In genomic region chr10:99435986-99436633, GRCh38 we compare ENCODE assay signal across 8 cellular contexts. TPM values are rescaled to one million over a fixed set of nuclear protein-coding genes. Genes with fewer than 3 reads are reported as not detected.
DNase-seq lines count a peak whose midpoint lies in the region; TF ChIP-seq lines count a peak whose summit lies in the region.

No MANE protein-coding gene starts in this region.

- no peak overlapping the region for H3K27ac Mint-ChIP-seq in activated naive CD4-positive, alpha-beta T cell treated with anti-CD3 and anti-CD28 coated beads, Interleukin-2, amount 10 ng/mL, durations not matched to agents 7 days and 5 days

- H3K4me1 Mint-ChIP-seq in activated naive CD4-positive, alpha-beta T cell treated with anti-CD3 and anti-CD28 coated beads, Interleukin-2, amount 10 ng/mL, durations not matched to agents 7 days and 5 days, result peaks cover 28% of the 10 kb centered on the region

- peak; percentile 63 for DNase-seq in M059J (ENCODE audit: low read depth)
- DNase-seq in SKM-1 treated with dmso at 0.1 percent for 144 hours (lab: John Stamatoyannopoulos, UW; ENCODE audit: unreplicated experiment), result peak; percentile 61
- peak; percentile 25 to 70 for DNase-seq in foreskin fibroblast
- DNase-seq in renal cortical epithelial cell (ENCODE audit: low read depth), result peak; percentile 57
- no peak for DNase-seq in activated naive CD4-positive, alpha-beta T cell treated with anti-CD3 and anti-CD28 coated beads, Interleukin-2, amount 10 ng/mL, durations not matched to agents 7 days and 5 days
- DNase-seq in COLO668 (lab: John Stamatoyannopoulos, UW; ENCODE audit: unreplicated experiment), result no peak

- H3K27me3 Mint-ChIP-seq in activated naive CD4-positive, alpha-beta T cell treated with anti-CD3 and anti-CD28 coated beads, Interleukin-2, amount 10 ng/mL, durations not matched to agents 7 days and 5 days, result no peaks in the 10 kb centered on the region

- CTCF ChIA-PET in activated naive CD4-positive, alpha-beta T cell treated with anti-CD3 and anti-CD28 coated beads, Interleukin-2, amount 10 ng/mL, durations not matched to agents 7 days and 5 days (lab: Charles Lee), result interaction anchor here (0.6 to 3.1 kb wide), 27 partner anchors 11 to 282 kb away, joined by 3 to 22 read pairs (median 4); no protein-coding TSS in a partner anchor

- H3K4me3 Mint-ChIP-seq in activated naive CD4-positive, alpha-beta T cell treated with anti-CD3 and anti-CD28 coated beads, Interleukin-2, amount 10 ng/mL, durations not matched to agents 7 days and 5 days, result no peak overlapping the region

- no peak overlapping the region for H3K4me3 ChIP-seq in foreskin fibroblast (ENCODE audit: low read depth in 1 of 2, low read length in 2 of 2)

- H3K27ac ChIP-seq in 22Rv1, result no peak overlapping the region

- TF ChIP-seq CTCF in 22Rv1 (IDR thresholded peaks at IDR 0.05) (peak; percentile 82), GM12872 (IDR thresholded peaks at IDR 0.05; ENCODE audit: insufficient read depth, low read depth, low read length) (peak; percentile 51), foreskin fibroblast (IDR thresholded peaks at IDR 0.05; ENCODE audit: low read depth, low read length) (peak; percentile 43)

- peaks cover 4% of the 10 kb centered on the region for H3K36me3 Mint-ChIP-seq in activated naive CD4-positive, alpha-beta T cell treated with anti-CD3 and anti-CD28 coated beads, Interleukin-2, amount 10 ng/mL, durations not matched to agents 7 days and 5 days

- no peaks in the 10 kb centered on the region for H3K9me3 Mint-ChIP-seq in activated naive CD4-positive, alpha-beta T cell treated with anti-CD3 and anti-CD28 coated beads, Interleukin-2, amount 10 ng/mL, durations not matched to agents 7 days and 5 days

RNA-seq across cellular contexts. Expression of gene GOT1, which starts 5.7 kb away (rescaled TPM):
- 38.3 and 68.6 TPM in 2 replicates for total RNA-seq in M059J (2014; rRNA removed; shearing (Covaris generic))
- total RNA-seq in renal cortical epithelial cell, result 52.6 and 62.2 TPM in 2 replicates

Comparison
In these comparisons a context has a peak if more than half of its experiments do, and no peak if none do; other contexts are left out.
1. DNase-seq: peak in M059J (single experiment), SKM-1 treated with dmso at 0.1 percent for 144 hours (single experiment), foreskin fibroblast (2 of 2) and renal cortical epithelial cell (single experiment); none in activated naive CD4-positive, alpha-beta T cell treated with anti-CD3 and anti-CD28 coated beads, Interleukin-2, amount 10 ng/mL, durations not matched to agents 7 days and 5 days (single experiment) and COLO668 (single experiment).
2. Peak in every context shown above with its lines, with median percentiles within 50 percentile points of each other: CTCF ChIP-seq.